In genomic region chr14:102226356-102227125, GRCh38 we compare ENCODE assay signal across 32 cellular contexts.
DNase-seq lines count a peak whose midpoint lies in the region; ATAC-seq, FAIRE-seq and TF ChIP-seq lines count a peak whose summit lies in the region.
"Had no signal": no experiment of that assay in that cellular context is flagged by ENCODE, and none has a peak within 500 bp of the region (broad histone marks: within the 10 kb centered on the region; RNA-seq: fewer than 3 reads in every experiment).

No MANE protein-coding gene starts in this region.

- H3K4ac ChIP-seq in mesendoderm (ENCODE audit: low read depth, low read length) = no peak overlapping the region

- no peak overlapping the region for H2AFZ ChIP-seq in K562 (ENCODE audit: low read depth, low read length)
- H2AFZ ChIP-seq: PC-9 had no signal

- no peak overlapping the region for H2AK5ac ChIP-seq in mesendoderm (ENCODE audit: low read length)

- H3K18ac ChIP-seq in mesendoderm (ENCODE audit: low read length) = no peak overlapping the region

- peak; percentile 53 for DNase-seq in Right ventricle myocardium inferior (ENCODE audit: missing footprints)
- no peak for DNase-seq in left ventricle myocardium superior
- DNase-seq in K562 (ENCODE audit: extremely low read depth in 1 of 4, low spot score in 3 of 4) = no peak
- DNase-seq in mesendoderm = no peak
- DNase-seq in inferior parietal cortex (ENCODE audit: extremely low spot score) = no peak
- no peak for DNase-seq in GM20000 (ENCODE audit: low spot score)
- DNase-seq in NCI-H748 treated with DMSO at 0.1 percent for 48 hours (lab: John Stamatoyannopoulos, UW) = no peak
- DNase-seq: activated B cell treated with CpG ODN at 0.5 μM for 24 hours; activated CD4-positive, alpha-beta T cell treated with anti-CD3 and anti-CD28 coated beads, Interleukin-2, amount 50 U/mL, for 1 hour; activated CD8-positive, alpha-beta memory T cell treated with anti-CD3 and anti-CD28 coated beads, Interleukin-2, amount 10 ng/mL, durations not matched to agents 7 days and 5 days; activated naive CD4-positive, alpha-beta T cell treated with anti-CD3 and anti-CD28 coated beads for 36 hours; AML-193; brain microvascular endothelial cell; CD8-positive, alpha-beta T cell; effector memory CD4-positive, alpha-beta T cell; heart right ventricle; KG1; mammary epithelial cell; MM.1S; NCI-H1417 treated with DMSO at 0.1 percent for 48 hours; NCI-H2081 treated with DMSO at 0.1 percent for 48 hours; NCI-H345; NCI-H774; nucleus accumbens; PC-9; SIG-M5; stimulated activated naive CD4-positive, alpha-beta T cell had no signal

- H3K4me1 ChIP-seq in K562 (replicated peaks in 1 of 2; ENCODE audit: control insufficient read depth in 2 of 2, insufficient read depth in 2 of 2, low read length in 2 of 2) (no peaks in the 10 kb centered on the region; a peak in 1 of 5 replicates), mesendoderm (ENCODE audit: control insufficient read depth, low read depth, low read length) (peaks cover 8% of the 10 kb centered on the region)

- peak overlapping the region; percentile 9 for H3K23ac ChIP-seq in mesendoderm (ENCODE audit: low read length)

- H3K9ac ChIP-seq in K562 (ENCODE audit: insufficient read depth in 1 of 2, low read depth in 2 of 2, low read length in 2 of 2) (no peak overlapping the region), mesendoderm (ENCODE audit: low read length) (no peak overlapping the region)

- no peaks in the 10 kb centered on the region for H3K9me1 ChIP-seq in K562 (ENCODE audit: control insufficient read depth, insufficient read depth, low read length)

- H3K36me3 ChIP-seq in K562 (ENCODE audit: control insufficient read depth, insufficient read depth, low read length) = 0 out of 3 replicates have a peak, but pooled peaks cover 4% of the 10 kb centered on the region
- no peaks in the 10 kb centered on the region for H3K36me3 ChIP-seq in mesendoderm (ENCODE audit: control insufficient read depth, insufficient read depth, low read length)
- H3K36me3 ChIP-seq: adrenal gland had no signal

- H3K79me2 ChIP-seq in K562 (ENCODE audit: control insufficient read depth, insufficient read depth, low read length) (no peaks in the 10 kb centered on the region), mesendoderm (ENCODE audit: control insufficient read depth, insufficient read depth, low read length) (no peaks in the 10 kb centered on the region)

- TF ChIP-seq RAD21 in K562 (CRISPR knock-in tag; conservative IDR thresholded peaks at IDR 0.05 in 1 of 2, IDR thresholded peaks at IDR 0.05 in 1 of 2) = no peak

- H3K4me2 ChIP-seq in K562 (ENCODE audit: insufficient read depth, low read length) (no peak overlapping the region), mesendoderm (ENCODE audit: low read length) (no peak overlapping the region)
- H3K4me2 ChIP-seq: PC-9 had no signal

- POLR2A ChIA-PET in K562 (lab: Yijun Ruan, JAX) = no interaction called here

- no peak overlapping the region for H3K4me3 ChIP-seq in K562
- no peak overlapping the region for H3K4me3 ChIP-seq in mesendoderm (ENCODE audit: low read length)
- H3K4me3 ChIP-seq: PC-9, thoracic aorta had no signal

- no peak overlapping the region for H2BK120ac ChIP-seq in mesendoderm (ENCODE audit: low read depth, low read length)

- H3K79me1 ChIP-seq in mesendoderm (ENCODE audit: low read length) = peaks cover 4% of the 10 kb centered on the region

- no peak overlapping the region for H2BK15ac ChIP-seq in mesendoderm (replicated peaks; ENCODE audit: low read depth)

- 84% methylated on average over 15 of the region's 27 CpGs for WGBS in K562 (ENCODE audit: insufficient coverage, low coverage, missing lambda C conversion rate)
- WGBS in mesendoderm (ENCODE audit: extremely low coverage, insufficient coverage, low lambda C conversion rate) = no CpG with 5 or more reads among the region's 27 CpGs

- intact Hi-C loops in Right ventricle myocardium inferior (cut with DNase I) = no loop called here
- intact Hi-C loops in left ventricle myocardium superior (cut with micrococcal nuclease) = no loop called here
- intact Hi-C loops in K562 (cut with micrococcal nuclease) = no loop called here

- H4K5ac ChIP-seq in mesendoderm (ENCODE audit: low read length) = no peak overlapping the region

- CTCF ChIA-PET in K562 (lab: Yijun Ruan, JAX; ENCODE audit: low intra/inter-chr PET ratio) = no interaction called here

- no peaks in the 10 kb centered on the region for H3K9me3 ChIP-seq in K562 (replicated peaks; ENCODE audit: control insufficient read depth, insufficient read depth, low read depth, low read length)
- H3K9me3 ChIP-seq: adrenal gland, heart right ventricle, thoracic aorta had no signal

- TF ChIP-seq CTCF in K562 (IDR thresholded peaks at IDR 0.05 in 2 of 3, conservative IDR thresholded peaks at IDR 0.05 in 1 of 3; ENCODE audit: insufficient read depth in 2 of 3, low read depth in 1 of 3, low read length in 3 of 3) (peak in 1 of 3 experiments; percentile 26; a peak in 1 of 6 replicates), GM20000 (IDR thresholded peaks at IDR 0.05; ENCODE audit: extremely low read depth, missing control alignments) (no peak)

- no peak overlapping the region for H3K56ac ChIP-seq in mesendoderm (ENCODE audit: low read length)

- no TSS peak for BruUV-seq in K562 (replicated peaks; lab: Mats Ljungman, UMichigan)

- no peak overlapping the region for H3K27ac ChIP-seq in K562 (ENCODE audit: extremely low read depth, low read depth, low read length)
- H3K27ac ChIP-seq in mesendoderm (ENCODE audit: low read depth, low read length) = no peak overlapping the region
- H3K27ac ChIP-seq: brain microvascular endothelial cell, heart right ventricle, PC-9, thoracic aorta had no signal

- H3K27me3 ChIP-seq in K562 (ENCODE audit: control insufficient read depth in 2 of 2, insufficient read depth in 2 of 2, low read length in 2 of 2) (no peaks in the 10 kb centered on the region), mesendoderm (ENCODE audit: insufficient read depth, low read length, poor library complexity) (no peaks in the 10 kb centered on the region)
- H3K27me3 ChIP-seq: adrenal gland, brain microvascular endothelial cell, heart right ventricle had no signal

- H4K8ac ChIP-seq in mesendoderm (ENCODE audit: low read depth, low read length) = no peak overlapping the region

- no peaks in the 10 kb centered on the region for H4K20me1 ChIP-seq in K562 (replicated peaks; ENCODE audit: control insufficient read depth, insufficient read depth, low read length)

- no peak overlapping the region for H2BK5ac ChIP-seq in mesendoderm (ENCODE audit: low read length)

- in situ Hi-C loops in K562 (cut with MboI) = no loop called here

- ATAC-seq in Right ventricle myocardium inferior (no peak), left ventricle myocardium superior (no peak), K562 (no peak), GM18520 (IDR thresholded peaks at IDR 0.05; ENCODE audit: unreplicated experiment) (no peak)
- ATAC-seq: activated CD8-positive, alpha-beta memory T cell treated with anti-CD3 and anti-CD28 coated beads, Interleukin-2, amount 10 ng/mL, durations not matched to agents 7 days and 5 days; CD8-positive, alpha-beta T cell had no signal

- TF ChIP-seq POLR2A in K562 (conservative IDR thresholded peaks at IDR 0.05) = no peak

- FAIRE-seq in K562 (lab: Jason Lieb, UNC) = no peak
- FAIRE-seq: A204.1, colon had no signal

- TF ChIP-seq EP300 in K562 (IDR thresholded peaks at IDR 0.05; ENCODE audit: low read length) = no peak

TF ChIP-seq in K562, 482 proteins besides CTCF, POLR2A, EP300 and RAD21:
- TF ChIP-seq NUFIP1 (IDR thresholded peaks at IDR 0.05; ENCODE audit: partially characterized antibody) (no peak), POLR2G (IDR thresholded peaks at IDR 0.05; ENCODE audit: low read depth, low read length) (peak; percentile 18; the same call in 1 of the 2 replicates)
